14 cellular contexts compared by ENCODE assay signal in the genomic region with DNA sequence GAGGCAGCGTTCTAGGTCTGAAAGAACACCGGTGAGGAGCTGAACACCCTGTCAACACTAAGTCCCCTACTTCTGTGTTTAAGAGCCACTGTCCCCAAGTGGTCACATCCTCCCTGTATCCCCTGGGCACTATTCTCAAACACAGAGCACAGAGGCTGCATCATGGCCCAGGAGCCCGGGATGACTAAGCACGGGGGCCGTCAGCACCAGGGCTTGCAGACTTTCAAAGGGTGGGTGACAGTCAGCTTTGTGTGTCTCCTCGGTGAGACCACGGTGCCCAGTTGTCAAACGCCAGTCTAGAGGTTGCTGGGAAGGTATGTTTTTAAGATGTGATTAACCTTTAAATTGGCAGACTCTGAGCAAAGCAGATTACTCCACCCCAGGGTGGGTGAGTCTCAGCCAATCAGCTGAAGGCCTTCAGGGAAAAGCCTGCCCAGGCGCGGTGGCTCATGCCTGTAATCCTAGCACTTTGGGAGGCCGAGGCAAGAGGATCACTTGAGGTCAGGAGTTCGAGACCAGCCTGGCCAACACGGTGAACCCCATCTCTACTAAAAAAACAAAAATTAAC. TPM values are rescaled to one million over a fixed set of nuclear protein-coding genes. Genes with fewer than 3 reads are reported as not detected.
DNase-seq lines count a peak whose midpoint lies in the region; ATAC-seq and TF ChIP-seq lines count a peak whose summit lies in the region.
"Had no signal": no experiment of that assay in that cellular context is flagged by ENCODE, and none has a peak within 500 bp of the region (broad histone marks: within the 10 kb centered on the region; RNA-seq: fewer than 3 reads in every experiment).

No MANE protein-coding gene starts in this region.

- H3K4me1 Mint-ChIP-seq in CD8-positive, alpha-beta T cell (ENCODE audit: low read depth): peaks cover 41% of the 10 kb centered on the region
- H3K4me1 Mint-ChIP-seq: GM23338, neural crest cell had no signal

- no peak overlapping the region for H3K23ac ChIP-seq in mesenchymal stem cell (ENCODE audit: low read length in 2 of 2)

- H3K36me3 ChIP-seq in CD8-positive, alpha-beta T cell (ENCODE audit: insufficient read depth, low read length): peaks cover 15% of the 10 kb centered on the region
- H3K36me3 ChIP-seq in OCI-LY1 (ENCODE audit: insufficient read depth, low read length): peaks cover 54% of the 10 kb centered on the region
- peaks cover 76 to 87% of the 10 kb centered on the region in 2 experiments for H3K36me3 ChIP-seq in mesenchymal stem cell (ENCODE audit: control insufficient read depth in 1 of 2, insufficient read depth in 2 of 2, low read depth in 1 of 2, low read length in 2 of 2)
- H3K36me3 ChIP-seq in body of pancreas (replicated peaks in 1 of 2; ENCODE audit: insufficient read depth in 1 of 2, low read depth in 2 of 2): peaks cover 0 to 3% of the 10 kb centered on the region in 2 donors

- H3K36me3 Mint-ChIP-seq in CD8-positive, alpha-beta T cell: peaks cover 49% of the 10 kb centered on the region

- peak overlapping the region in 1 of 2 experiments; percentile 9 for H3K4ac ChIP-seq in mesenchymal stem cell (ENCODE audit: low read depth in 1 of 2, low read length in 2 of 2)

- peak overlapping the region; percentile 18 for H4K91ac ChIP-seq in mesenchymal stem cell (ENCODE audit: low read length)

- no peak overlapping the region for H2BK5ac ChIP-seq in mesenchymal stem cell (ENCODE audit: low read depth, low read length, poor library complexity, severe bottlenecking)

- no peak overlapping the region for H3K4me3 Mint-ChIP-seq in CD8-positive, alpha-beta T cell
- H3K4me3 Mint-ChIP-seq: GM23338, neural crest cell had no signal

- H4K20me1 ChIP-seq in OCI-LY1 (ENCODE audit: insufficient read depth, low read length): no peaks in the 10 kb centered on the region

- no peaks in the 10 kb centered on the region for H3K27me3 Mint-ChIP-seq in CD8-positive, alpha-beta T cell (ENCODE audit: low read depth)

- no peak for TF ChIP-seq CTCF in CD8-positive, alpha-beta T cell (IDR thresholded peaks at IDR 0.05)
- TF ChIP-seq CTCF in GM13976 (IDR thresholded peaks at IDR 0.05; ENCODE audit: borderline replicate concordance, control extremely low read depth, extremely low read depth, insufficient read depth, missing control alignments) (no peak), OCI-LY1 (IDR thresholded peaks at IDR 0.05; ENCODE audit: low read length) (no peak), foreskin keratinocyte (conservative IDR thresholded peaks at IDR 0.05) (no peak), body of pancreas (IDR thresholded peaks at IDR 0.05) (no peak)

- no peak overlapping the region for H3K14ac ChIP-seq in mesenchymal stem cell (ENCODE audit: low read length in 2 of 2)

- H3K27me3 ChIP-seq in CD8-positive, alpha-beta T cell (ENCODE audit: insufficient read depth, low read length): no peaks in the 10 kb centered on the region
- H3K27me3 ChIP-seq in OCI-LY1 (ENCODE audit: insufficient read depth, low read length) (no peaks in the 10 kb centered on the region), mesenchymal stem cell (ENCODE audit: control insufficient read depth in 1 of 2, insufficient read depth in 1 of 2, low read length in 2 of 2) (no peaks in the 10 kb centered on the region), foreskin keratinocyte (no peaks in the 10 kb centered on the region), body of pancreas (no peaks in the 10 kb centered on the region)
- H3K27me3 ChIP-seq: SJSA1, suprapubic skin had no signal

- WGBS in mesenchymal stem cell: 86% methylated on average over 13 of the region's 13 CpGs
- WGBS in body of pancreas, 2 donors: 80 to 87% methylated on average over 1 to 13 of the region's 13 CpGs

- H2AFZ ChIP-seq in OCI-LY1 (ENCODE audit: low read length): no peak overlapping the region
- H2AFZ ChIP-seq in mesenchymal stem cell (ENCODE audit: low read depth, low read length): no peak overlapping the region
- H2AFZ ChIP-seq: GM23338 had no signal

- POLR2A ChIA-PET in CD8-positive, alpha-beta T cell (lab: Charles Lee): interaction anchor here (0.7 to 2.2 kb wide), 5 partner anchors 11 to 131 kb away, joined by 3 to 7 read pairs (median 5); a partner anchor contains a TSS

- no peaks in the 10 kb centered on the region for H3K9me3 Mint-ChIP-seq in CD8-positive, alpha-beta T cell
- H3K9me3 Mint-ChIP-seq: GM23338, neural crest cell had no signal

- ATAC-seq in CD8-positive, alpha-beta T cell: no peak
- ATAC-seq in GM19395 (IDR thresholded peaks at IDR 0.05; ENCODE audit: unreplicated experiment) (no peak), foreskin keratinocyte (no peak), body of pancreas (no peak)
- ATAC-seq: GM23338 had no signal

- no peak overlapping the region for H4K8ac ChIP-seq in mesenchymal stem cell (ENCODE audit: low read length)

- no peak overlapping the region for H2BK12ac ChIP-seq in mesenchymal stem cell (ENCODE audit: low read length in 2 of 2)

- no peak for DNase-seq in CD8-positive, alpha-beta T cell
- DNase-seq in GM13976 (ENCODE audit: low spot score) (peak; percentile 48), mesenchymal stem cell (no peak), foreskin keratinocyte (no peak), body of pancreas (no peak)
- DNase-seq: activated CD4-positive, alpha-beta T cell treated with anti-CD3 and anti-CD28 coated beads, Interleukin-2, amount 50 U/mL, for 4 hours; NCI-H226 had no signal

- intact Hi-C loops in CD8-positive, alpha-beta T cell (cut with DNase I, micrococcal nuclease): loop anchor here (1.0 to 2.0 kb wide), 3 partner anchors 11 to 129 kb away; a partner anchor contains a TSS
- intact Hi-C loops in body of pancreas (cut with DNase I): no loop called here

- no peaks in the 10 kb centered on the region for H3K9me2 ChIP-seq in OCI-LY1 (ENCODE audit: low read depth, low read length)

- TF ChIP-seq POLR2A in body of pancreas (IDR thresholded peaks at IDR 0.05): no peak

- H3K79me2 ChIP-seq in OCI-LY1 (ENCODE audit: insufficient read depth, low read length): no peaks in the 10 kb centered on the region

- H3K79me1 ChIP-seq in mesenchymal stem cell (replicated peaks; ENCODE audit: low read length, poor library complexity, severe bottlenecking): peaks cover 50% of the 10 kb centered on the region

- no peak overlapping the region for H2AK5ac ChIP-seq in mesenchymal stem cell (ENCODE audit: low read length, severe bottlenecking)

- in situ Hi-C loops in GM13976 (cut with MboI; ENCODE audit: low sequenced_read_pairs, unreplicated experiment): no loop called here

- H3K4me2 ChIP-seq in OCI-LY1 (ENCODE audit: low read length) (peak overlapping the region; percentile 30), mesenchymal stem cell (ENCODE audit: low read length, poor library complexity, severe bottlenecking) (no peak overlapping the region)
- H3K4me2 ChIP-seq: GM23338 had no signal

- no peak overlapping the region for H2BK15ac ChIP-seq in mesenchymal stem cell (ENCODE audit: low read depth, poor library complexity, severe bottlenecking)

- peaks cover 26% of the 10 kb centered on the region for H3K4me1 ChIP-seq in CD8-positive, alpha-beta T cell (ENCODE audit: insufficient read depth, low read length)
- peaks cover 25% of the 10 kb centered on the region for H3K4me1 ChIP-seq in OCI-LY1 (ENCODE audit: insufficient read depth, low read length, severe bottlenecking)
- peaks cover 3% of the 10 kb centered on the region for H3K4me1 ChIP-seq in mesenchymal stem cell (ENCODE audit: control insufficient read depth, insufficient read depth, low read depth, low read length)
- no peaks in the 10 kb centered on the region for H3K4me1 ChIP-seq in foreskin keratinocyte
- H3K4me1 ChIP-seq in body of pancreas: no peaks in the 10 kb centered on the region

- peak overlapping the region; percentile 2; the same call in 1 of the 2 replicates for H3K9ac ChIP-seq in OCI-LY1 (ENCODE audit: low read length)
- no peak overlapping the region for H3K9ac ChIP-seq in mesenchymal stem cell (ENCODE audit: low read length)

- peak overlapping the region; percentile 68 for H3K27ac ChIP-seq in CD8-positive, alpha-beta T cell (ENCODE audit: low read depth, low read length)
- peak overlapping the region; percentile 73 for H3K27ac ChIP-seq in OCI-LY1 (ENCODE audit: low read depth, low read length, poor library complexity, severe bottlenecking)
- no peak overlapping the region for H3K27ac ChIP-seq in mesenchymal stem cell (ENCODE audit: low read length, poor library complexity, severe bottlenecking)
- no peak overlapping the region for H3K27ac ChIP-seq in foreskin keratinocyte
- no peak overlapping the region for H3K27ac ChIP-seq in body of pancreas
- H3K27ac ChIP-seq: SJSA1, suprapubic skin had no signal

- CTCF ChIA-PET in CD8-positive, alpha-beta T cell (lab: Charles Lee): interaction anchor here (1.0 to 2.1 kb wide), 4 partner anchors 12 to 128 kb away, joined by 4 to 10 read pairs (median 6); no protein-coding TSS in a partner anchor

- H2BK120ac ChIP-seq in mesenchymal stem cell (ENCODE audit: low read depth, low read length): no peak overlapping the region

- H3K18ac ChIP-seq in mesenchymal stem cell (ENCODE audit: low read depth in 1 of 2, low read length in 2 of 2): no peak overlapping the region

- no peaks in the 10 kb centered on the region for H3F3A ChIP-seq in OCI-LY1 (ENCODE audit: insufficient read depth, low read length)

- no peak overlapping the region for H3K4me3 ChIP-seq in CD8-positive, alpha-beta T cell (ENCODE audit: low read depth, low read length)
- peak overlapping the region; percentile 2 for H3K4me3 ChIP-seq in OCI-LY1 (ENCODE audit: low read depth, low read length, poor library complexity, severe bottlenecking)
- no peak overlapping the region for H3K4me3 ChIP-seq in mesenchymal stem cell (ENCODE audit: insufficient read depth in 1 of 2, low read depth in 1 of 2, low read length in 2 of 2)
- H3K4me3 ChIP-seq in body of pancreas: no peak overlapping the region
- H3K4me3 ChIP-seq: GM23338, SJSA1, suprapubic skin had no signal

- H3K27ac Mint-ChIP-seq in CD8-positive, alpha-beta T cell: peak overlapping the region; percentile 90
- H3K27ac Mint-ChIP-seq: GM23338 had no signal

- H3K9me3 ChIP-seq in CD8-positive, alpha-beta T cell (ENCODE audit: low read length): no peaks in the 10 kb centered on the region
- H3K9me3 ChIP-seq in OCI-LY1 (ENCODE audit: low read length): peaks cover 4% of the 10 kb centered on the region; the same call in 1 of the 2 replicates
- no peaks in the 10 kb centered on the region for H3K9me3 ChIP-seq in mesenchymal stem cell (ENCODE audit: control insufficient read depth, low read length)
- H3K9me3 ChIP-seq in body of pancreas: no peaks in the 10 kb centered on the region
- H3K9me3 ChIP-seq: SJSA1, suprapubic skin had no signal

RNA-seq across cellular contexts. Expression of a gene that starts 8.0 kb away (rescaled TPM):
- 10 to 100 TPM; 73.9 to 76.8 TPM for total RNA-seq in CD8-positive, alpha-beta T cell
- 184 TPM for polyA plus RNA-seq in mesenchymal stem cell (2013, experiment 1 of 2)
- polyA plus RNA-seq in mesenchymal stem cell (2013, experiment 2 of 2): 179 TPM
- total RNA-seq in foreskin keratinocyte (125 and 130 TPM in 2 replicates), body of pancreas (10 to 100 TPM; 56.8 to 92.0 TPM)
- 161 and 178 TPM in 2 replicates for polyA plus RNA-seq in foreskin keratinocyte

RNA-seq across cellular contexts. Expression of a gene that starts 37.5 kb away (rescaled TPM):
- not detected for total RNA-seq in CD8-positive, alpha-beta T cell
- 0.03 TPM for polyA plus RNA-seq in mesenchymal stem cell (2013, experiment 1 of 2)
- 0.05 TPM for polyA plus RNA-seq in mesenchymal stem cell (2013, experiment 2 of 2)
- not detected in 2 replicates for total RNA-seq in foreskin keratinocyte
- polyA plus RNA-seq in foreskin keratinocyte: not detected in 2 replicates
- total RNA-seq in body of pancreas: under 1 TPM in 1 of 2 donors, not detected in 1; 0.52 TPM
- total RNA-seq: epithelial cell of proximal tubule, GM23338, neural crest cell, SJSA1 had no signal

RNA-seq across cellular contexts. Expression of a gene that starts 49.2 kb away (rescaled TPM):
- total RNA-seq in CD8-positive, alpha-beta T cell: 10 to 100 TPM; 58.2 to 64.5 TPM
- 27.7 TPM for polyA plus RNA-seq in mesenchymal stem cell (2013, experiment 1 of 2)
- 26.9 TPM for polyA plus RNA-seq in mesenchymal stem cell (2013, experiment 2 of 2)
- total RNA-seq in foreskin keratinocyte (18.1 and 20.1 TPM in 2 replicates), body of pancreas (10 to 100 TPM; 30.9 to 31.3 TPM)
- polyA plus RNA-seq in foreskin keratinocyte: 10.0 and 10.4 TPM in 2 replicates

Comparison
In these comparisons a context has a peak if more than half of its experiments do, and no peak if none do; other contexts are left out.
1. H3K27ac ChIP-seq: peak in CD8-positive, alpha-beta T cell (single experiment) and OCI-LY1 (single experiment); none in mesenchymal stem cell (single experiment), foreskin keratinocyte (single experiment) and body of pancreas (0 of 4).